16 cellular contexts compared by ENCODE assay signal in the genomic region with DNA sequence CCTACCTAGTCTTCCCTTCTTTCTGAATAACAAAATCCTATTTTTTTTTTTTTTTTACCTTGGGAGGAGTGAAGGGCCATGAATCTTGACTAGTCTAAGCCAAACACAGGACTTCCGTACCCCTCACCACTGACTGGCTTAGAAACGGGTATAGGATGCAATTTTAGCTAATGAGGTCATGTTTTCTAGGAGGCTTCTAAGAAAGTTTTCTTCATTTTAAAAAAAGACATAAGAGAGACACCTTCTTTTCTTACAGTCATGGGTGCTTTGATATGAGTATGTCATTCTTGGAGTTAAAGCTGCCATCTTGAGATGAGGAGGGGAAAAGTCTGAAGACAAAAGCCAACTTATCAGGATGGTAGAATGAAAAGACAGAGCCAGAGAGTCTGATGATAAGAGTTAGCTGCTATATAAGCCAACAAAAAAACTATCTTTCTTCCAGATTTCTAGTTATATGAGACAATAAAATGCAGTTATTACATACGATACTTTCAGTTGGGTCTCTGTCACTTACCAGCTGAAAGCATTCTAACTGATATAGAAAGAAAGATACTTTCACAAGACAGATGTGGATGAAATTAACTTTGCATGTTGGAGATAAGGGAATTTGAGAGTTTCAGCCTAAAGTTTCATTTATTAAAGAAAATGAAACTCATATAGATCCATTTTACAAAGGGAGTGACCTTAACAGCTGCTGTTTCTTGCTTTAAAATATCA. TPM values are rescaled to one million over a fixed set of nuclear protein-coding genes. Genes with fewer than 3 reads are reported as not detected.
A peak's percentile ranks its signal among the peaks of the same experiment; 100 is the strongest.
DNase-seq lines count a peak whose midpoint lies in the region; ATAC-seq, FAIRE-seq and TF ChIP-seq lines count a peak whose summit lies in the region.
"Had no signal": no experiment of that assay in that cellular context is flagged by ENCODE, and none has a peak within 500 bp of the region (broad histone marks: within the 10 kb centered on the region; RNA-seq: fewer than 3 reads in every experiment).

No MANE protein-coding gene starts in this region.

- no peak for FAIRE-seq in GM12891 (lab: Jason Lieb, UNC)

- TF ChIP-seq POLR2A in erythroblast (IDR thresholded peaks at IDR 0.05; ENCODE audit: low read length) (no peak), GM12891 (IDR thresholded peaks at IDR 0.05; ENCODE audit: low read depth, low read length) (no peak)

- no peaks in the 10 kb centered on the region for H3K79me2 ChIP-seq in OCI-LY3 (ENCODE audit: low read length)

- no peak for ATAC-seq in thoracic aorta (ENCODE audit: insufficient number of reproducible peaks, low FRiP score, low read depth)

- H3K4me3 Mint-ChIP-seq in activated naive CD4-positive, alpha-beta T cell treated with anti-CD3 and anti-CD28 coated beads, Interleukin-2, amount 10 ng/mL, durations not matched to agents 7 days and 5 days: peak overlapping the region; percentile 14
- H3K4me3 Mint-ChIP-seq in chondrocyte (ENCODE audit: unreplicated experiment): no peak overlapping the region
- H3K4me3 Mint-ChIP-seq: memory B cell had no signal

- no peak for DNase-seq in activated naive CD4-positive, alpha-beta T cell treated with anti-CD3 and anti-CD28 coated beads, Interleukin-2, amount 10 ng/mL, durations not matched to agents 7 days and 5 days
- DNase-seq in activated naive CD4-positive, alpha-beta T cell treated with Interleukin-2 at 50 U/mL for 16 hours: no peak
- no peak for DNase-seq in chondrocyte (ENCODE audit: low spot score)
- DNase-seq in thoracic aorta (ENCODE audit: low spot score): no peak
- no peak for DNase-seq in colonic mucosa
- DNase-seq in erythroblast (lab: John Stamatoyannopoulos, UW): no peak
- DNase-seq in GM12891 (ENCODE audit: insufficient read length, low spot score): no peak
- DNase-seq: aorta, DMS153, NCI-H1417 treated with DMSO at 0.1 percent for 48 hours, NCI-H446 treated with DMSO at 0.1 percent for 48 hours, ovary, T1000 had no signal

- H3K4me1 ChIP-seq in OCI-LY3 (ENCODE audit: low read length) (peaks cover 38% of the 10 kb centered on the region), thoracic aorta (ENCODE audit: control insufficient read depth in 1 of 2, low read depth in 2 of 2) (peaks cover 9 to 39% of the 10 kb centered on the region in 2 donors), colonic mucosa (peaks cover 8% of the 10 kb centered on the region)

- intact Hi-C loops in colonic mucosa (cut with DNase I): no loop called here

- peaks cover 11% of the 10 kb centered on the region for H3K9me3 ChIP-seq in OCI-LY3 (ENCODE audit: insufficient read depth, low read length)
- H3K9me3 ChIP-seq in thoracic aorta: no peaks in the 10 kb centered on the region
- H3K9me3 ChIP-seq in colonic mucosa: peaks cover 3% of the 10 kb centered on the region
- H3K9me3 ChIP-seq: ovary had no signal

- no peaks in the 10 kb centered on the region for H3K27me3 ChIP-seq in OCI-LY3 (ENCODE audit: low read depth, low read length)
- H3K27me3 ChIP-seq in thoracic aorta (replicated peaks; ENCODE audit: insufficient read depth): no peaks in the 10 kb centered on the region
- no peaks in the 10 kb centered on the region for H3K27me3 ChIP-seq in colonic mucosa
- H3K27me3 ChIP-seq: ovary, tibial nerve had no signal

- H3K4me2 ChIP-seq in OCI-LY3 (ENCODE audit: low read length): peak overlapping the region; percentile 49

- CTCF ChIA-PET in activated naive CD4-positive, alpha-beta T cell treated with anti-CD3 and anti-CD28 coated beads, Interleukin-2, amount 10 ng/mL, durations not matched to agents 7 days and 5 days (lab: Charles Lee): interaction anchor here (0.6 to 2.8 kb wide), 4 partner anchors 11 to 771 kb away, joined by 3 to 9 read pairs (median 4); partner anchors contain the start of gene ZNF438

- H4K20me1 ChIP-seq in OCI-LY3 (ENCODE audit: insufficient read depth, low read length): no peaks in the 10 kb centered on the region

- peak overlapping the region; percentile 71 for H3K27ac Mint-ChIP-seq in activated naive CD4-positive, alpha-beta T cell treated with anti-CD3 and anti-CD28 coated beads, Interleukin-2, amount 10 ng/mL, durations not matched to agents 7 days and 5 days
- H3K27ac Mint-ChIP-seq in chondrocyte (ENCODE audit: unreplicated experiment): peak overlapping the region; percentile 17
- H3K27ac Mint-ChIP-seq: memory B cell had no signal

- H3K9me3 Mint-ChIP-seq in activated naive CD4-positive, alpha-beta T cell treated with anti-CD3 and anti-CD28 coated beads, Interleukin-2, amount 10 ng/mL, durations not matched to agents 7 days and 5 days: peaks cover 8% of the 10 kb centered on the region
- peaks cover 17% of the 10 kb centered on the region for H3K9me3 Mint-ChIP-seq in chondrocyte (ENCODE audit: low read depth)

- H3K27ac ChIP-seq in OCI-LY3 (ENCODE audit: low read length) (peak overlapping the region; percentile 46), thoracic aorta (no peak overlapping the region), colonic mucosa (no peak overlapping the region)
- H3K27ac ChIP-seq: ovary had no signal

- H3K36me3 ChIP-seq in OCI-LY3 (replicated peaks; ENCODE audit: low read depth, low read length): peaks cover 10% of the 10 kb centered on the region
- H3K36me3 ChIP-seq in thoracic aorta: no peaks in the 10 kb centered on the region
- no peaks in the 10 kb centered on the region for H3K36me3 ChIP-seq in colonic mucosa
- H3K36me3 ChIP-seq: ovary had no signal

- TF ChIP-seq CTCF in OCI-LY3 (IDR thresholded peaks at IDR 0.05; ENCODE audit: low read depth, low read length) (no peak), chondrocyte (IDR thresholded peaks at IDR 0.05) (no peak), thoracic aorta (IDR thresholded peaks at IDR 0.05) (no peak), colonic mucosa (IDR thresholded peaks at IDR 0.05) (no peak)

- peaks cover 11% of the 10 kb centered on the region for H3K36me3 Mint-ChIP-seq in activated naive CD4-positive, alpha-beta T cell treated with anti-CD3 and anti-CD28 coated beads, Interleukin-2, amount 10 ng/mL, durations not matched to agents 7 days and 5 days
- peaks cover 4% of the 10 kb centered on the region for H3K36me3 Mint-ChIP-seq in chondrocyte (ENCODE audit: low read depth)

- H3K9ac ChIP-seq in OCI-LY3 (ENCODE audit: low read length): no peak overlapping the region
- no peak overlapping the region for H3K9ac ChIP-seq in colonic mucosa (ENCODE audit: low read depth in 2 of 2, low read length in 2 of 2)

- no peak overlapping the region for H2AFZ ChIP-seq in OCI-LY3 (ENCODE audit: low read depth, low read length)

- H3K4me1 Mint-ChIP-seq in activated naive CD4-positive, alpha-beta T cell treated with anti-CD3 and anti-CD28 coated beads, Interleukin-2, amount 10 ng/mL, durations not matched to agents 7 days and 5 days: peaks cover 23% of the 10 kb centered on the region
- peaks cover 33% of the 10 kb centered on the region for H3K4me1 Mint-ChIP-seq in chondrocyte (ENCODE audit: low read depth)

- no peaks in the 10 kb centered on the region for H3K27me3 Mint-ChIP-seq in activated naive CD4-positive, alpha-beta T cell treated with anti-CD3 and anti-CD28 coated beads, Interleukin-2, amount 10 ng/mL, durations not matched to agents 7 days and 5 days
- H3K27me3 Mint-ChIP-seq in chondrocyte (ENCODE audit: low read depth): no peaks in the 10 kb centered on the region
- H3K27me3 Mint-ChIP-seq: memory B cell had no signal

- H3K4me3 ChIP-seq in OCI-LY3 (ENCODE audit: low read length) (peak overlapping the region; percentile 49), thoracic aorta (peak overlapping the region; percentile 58), colonic mucosa (no peak overlapping the region)
- H3K4me3 ChIP-seq: ovary had no signal

TF ChIP-seq in GM12891, 5 proteins besides CTCF, POLR2A, EP300 and RAD21:
- no peak for TF ChIP-seq POU2F2 (IDR thresholded peaks at IDR 0.05; ENCODE audit: low read depth, low read length)

RNA-seq across cellular contexts. Expression of gene ZNF438, which starts 34.0 kb away (rescaled TPM):
- 4.4 to 6.0 TPM (median 4.9 TPM) in 3 replicates for total RNA-seq in chondrocyte
- total RNA-seq in thoracic aorta: 10 to 100 TPM; 10.6 to 14.5 TPM
- 1 to 10 TPM; 2.7 to 4.3 TPM for total RNA-seq in colonic mucosa
- 0.77 TPM for polyA plus RNA-seq in GM12891 (2012; ENCODE audit: low read depth, missing spikeins)
